7 cellular contexts compared by ENCODE assay signal in genomic region chr15:50675524-50676144, GRCh38. TPM values are rescaled to one million over a fixed set of nuclear protein-coding genes. Genes with fewer than 3 reads are reported as not detected.
DNase-seq lines count a peak whose midpoint lies in the region; ATAC-seq and TF ChIP-seq lines count a peak whose summit lies in the region.

No MANE protein-coding gene starts in this region.

- H3K23ac ChIP-seq in neuronal stem cell (ENCODE audit: low read depth, low read length, poor library complexity), result no peak overlapping the region

- H3K9ac ChIP-seq in Loucy (ENCODE audit: low read depth, low read length, poor library complexity, severe bottlenecking), result no peak overlapping the region
- no peak overlapping the region for H3K9ac ChIP-seq in neuronal stem cell (ENCODE audit: low read depth, low read length, poor library complexity)

- peaks cover 93% of the 10 kb centered on the region for H3K79me2 ChIP-seq in Loucy (ENCODE audit: insufficient read depth, low read length)

- H3K4me3 Mint-ChIP-seq in nephron, result no peak overlapping the region
- H3K4me3 Mint-ChIP-seq in activated CD8-positive, alpha-beta memory T cell treated with anti-CD3 and anti-CD28 coated beads, Interleukin-2, amount 10 ng/mL, durations not matched to agents 7 days and 5 days, result no peak overlapping the region

- peaks cover 12% of the 10 kb centered on the region for H3K36me3 Mint-ChIP-seq in nephron (ENCODE audit: low read depth)
- H3K36me3 Mint-ChIP-seq in activated CD8-positive, alpha-beta memory T cell treated with anti-CD3 and anti-CD28 coated beads, Interleukin-2, amount 10 ng/mL, durations not matched to agents 7 days and 5 days, result peaks cover 17% of the 10 kb centered on the region

- CTCF ChIA-PET in activated CD8-positive, alpha-beta memory T cell treated with anti-CD3 and anti-CD28 coated beads, Interleukin-2, amount 10 ng/mL, durations not matched to agents 7 days and 5 days (lab: Charles Lee), result interaction anchor here (0.7 to 2.5 kb wide), 15 partner anchors 10 to 234 kb away, joined by 3 to 17 read pairs (median 3); partner anchors contain the start of genes AP4E1 and TRPM7

- H3K27ac Mint-ChIP-seq in nephron, result no peak overlapping the region
- H3K27ac Mint-ChIP-seq in activated CD8-positive, alpha-beta memory T cell treated with anti-CD3 and anti-CD28 coated beads, Interleukin-2, amount 10 ng/mL, durations not matched to agents 7 days and 5 days, result no peak overlapping the region

- H3K36me3 ChIP-seq in Loucy (ENCODE audit: insufficient read depth, low read length) (peaks cover 22% of the 10 kb centered on the region; the same call in 1 of the 2 replicates), neuronal stem cell (replicated peaks in 1 of 2; ENCODE audit: control insufficient read depth in 2 of 2, insufficient read depth in 2 of 2, low read length in 2 of 2) (peaks cover 0 to 43% of the 10 kb centered on the region in 2 donors)

- H3K4me3 ChIP-seq in Loucy (ENCODE audit: low read length, poor library complexity, severe bottlenecking) (no peak overlapping the region), choroid plexus epithelial cell (ENCODE audit: low read depth, low read length) (no peak overlapping the region), neuronal stem cell (ENCODE audit: low read length in 2 of 2) (no peak overlapping the region)

- no peaks in the 10 kb centered on the region for H3K9me2 ChIP-seq in Loucy (replicated peaks; ENCODE audit: low read depth, low read length)

- no peak overlapping the region for H4K8ac ChIP-seq in neuronal stem cell (ENCODE audit: low read depth, low read length)

- no peak overlapping the region for H3K4ac ChIP-seq in neuronal stem cell (ENCODE audit: low read length)

- H2AK5ac ChIP-seq in neuronal stem cell (ENCODE audit: low read depth, low read length), result no peak overlapping the region

- H2AFZ ChIP-seq in Loucy (ENCODE audit: low read length) (no peak overlapping the region), neuronal stem cell (ENCODE audit: low read length) (no peak overlapping the region)

- no peak overlapping the region for H3K27ac ChIP-seq in neuronal stem cell (replicated peaks; ENCODE audit: low read length)

- H3K18ac ChIP-seq in neuronal stem cell (ENCODE audit: low read length), result no peak overlapping the region

- H3K79me1 ChIP-seq in neuronal stem cell (ENCODE audit: low read depth, low read length), result peaks cover 8% of the 10 kb centered on the region

- no peaks in the 10 kb centered on the region for H3K9me3 ChIP-seq in Loucy (ENCODE audit: insufficient read depth, low read depth, low read length)
- H3K9me3 ChIP-seq in neuronal stem cell (replicated peaks in 1 of 2; ENCODE audit: control insufficient read depth in 2 of 2, insufficient read depth in 1 of 2, low read depth in 1 of 2, low read length in 2 of 2), result no peaks in the 10 kb centered on the region

- H3K9me3 Mint-ChIP-seq in nephron, result no peaks in the 10 kb centered on the region
- H3K9me3 Mint-ChIP-seq in activated CD8-positive, alpha-beta memory T cell treated with anti-CD3 and anti-CD28 coated beads, Interleukin-2, amount 10 ng/mL, durations not matched to agents 7 days and 5 days (ENCODE audit: low read depth), result no peaks in the 10 kb centered on the region

- H3K14ac ChIP-seq in neuronal stem cell (ENCODE audit: low read length), result no peak overlapping the region

- no peak for ATAC-seq in activated CD8-positive, alpha-beta memory T cell treated with anti-CD3 and anti-CD28 coated beads, Interleukin-2, amount 10 ng/mL, durations not matched to agents 7 days and 5 days

- H2BK15ac ChIP-seq in neuronal stem cell (ENCODE audit: low read length), result no peak overlapping the region

- H3K4me1 ChIP-seq in Loucy (ENCODE audit: insufficient read depth, low read length, poor library complexity, severe bottlenecking), result peaks cover 11% of the 10 kb centered on the region
- H3K4me1 ChIP-seq in neuronal stem cell (ENCODE audit: control insufficient read depth in 2 of 2, insufficient read depth in 1 of 2, low read depth in 1 of 2, low read length in 2 of 2), result no peaks in the 10 kb centered on the region

- peaks cover 5% of the 10 kb centered on the region for H3K4me1 Mint-ChIP-seq in nephron
- H3K4me1 Mint-ChIP-seq in activated CD8-positive, alpha-beta memory T cell treated with anti-CD3 and anti-CD28 coated beads, Interleukin-2, amount 10 ng/mL, durations not matched to agents 7 days and 5 days, result peaks cover 13% of the 10 kb centered on the region

- no peak overlapping the region for H2BK5ac ChIP-seq in neuronal stem cell (ENCODE audit: low read length)

- peak; percentile 95 for TF ChIP-seq CTCF in Loucy (conservative IDR thresholded peaks at IDR 0.05; ENCODE audit: low read length)
- peak; percentile 67 for TF ChIP-seq CTCF in choroid plexus epithelial cell (conservative IDR thresholded peaks at IDR 0.05; ENCODE audit: low read depth, low read length)
- peak; percentile 79 to 87 (median 79) for TF ChIP-seq CTCF in nephron (IDR thresholded peaks at IDR 0.05; ENCODE audit: unreplicated experiment in 3 of 3)

- H2BK120ac ChIP-seq in neuronal stem cell (ENCODE audit: low read depth, low read length), result no peak overlapping the region

- H4K20me1 ChIP-seq in Loucy (ENCODE audit: insufficient read depth, low read length, poor library complexity, severe bottlenecking), result peaks cover 61% of the 10 kb centered on the region

- H3K27me3 ChIP-seq in Loucy (ENCODE audit: insufficient read depth, low read length, poor library complexity, severe bottlenecking) (no peaks in the 10 kb centered on the region), neuronal stem cell (ENCODE audit: control insufficient read depth in 3 of 3, insufficient read depth in 3 of 3, low read depth in 1 of 3, low read length in 3 of 3) (no peaks in the 10 kb centered on the region)

- H3K27me3 Mint-ChIP-seq in nephron (ENCODE audit: low read depth), result no peaks in the 10 kb centered on the region
- no peaks in the 10 kb centered on the region for H3K27me3 Mint-ChIP-seq in activated CD8-positive, alpha-beta memory T cell treated with anti-CD3 and anti-CD28 coated beads, Interleukin-2, amount 10 ng/mL, durations not matched to agents 7 days and 5 days

- H4K91ac ChIP-seq in neuronal stem cell (ENCODE audit: low read depth, low read length, poor library complexity), result no peak overlapping the region

- DNase-seq in GM04503 (ENCODE audit: low read depth), result peak; percentile 13
- DNase-seq in choroid plexus epithelial cell (ENCODE audit: low read depth), result peak; percentile 60
- no peak for DNase-seq in neuronal stem cell (ENCODE audit: low spot score)
- no peak for DNase-seq in activated CD8-positive, alpha-beta memory T cell treated with anti-CD3 and anti-CD28 coated beads, Interleukin-2, amount 10 ng/mL, durations not matched to agents 7 days and 5 days
- DNase-seq in activated CD4-positive, alpha-beta T cell treated with anti-CD3 and anti-CD28 coated beads for 1 hour, result no peak

- H2BK12ac ChIP-seq in neuronal stem cell (ENCODE audit: low read length), result no peak overlapping the region

- H3K4me2 ChIP-seq in Loucy (ENCODE audit: low read depth, low read length, poor library complexity, severe bottlenecking) (no peak overlapping the region), neuronal stem cell (ENCODE audit: insufficient read depth, low read length, poor library complexity, severe bottlenecking) (no peak overlapping the region)

- no peaks in the 10 kb centered on the region for H3F3A ChIP-seq in Loucy (ENCODE audit: low read depth)

RNA-seq across cellular contexts. Expression of gene TRPM7, which starts 11.0 kb away (rescaled TPM):
- 10.5 TPM for polyA plus RNA-seq in neuronal stem cell (2013, experiment 1 of 2)
- 10.5 TPM for polyA plus RNA-seq in neuronal stem cell (2013, experiment 2 of 2)
- 10 to 100 TPM; 44.5 to 45.8 TPM for total RNA-seq in activated CD8-positive, alpha-beta memory T cell treated with anti-CD3 and anti-CD28 coated beads, Interleukin-2, amount 10 ng/mL, durations not matched to agents 7 days and 5 days

Comparison
In these comparisons a context has a peak if more than half of its experiments do, and no peak if none do; other contexts are left out.
1. DNase-seq: peak in GM04503 (single experiment) and choroid plexus epithelial cell (single experiment); none in neuronal stem cell (single experiment), activated CD8-positive, alpha-beta memory T cell treated with anti-CD3 and anti-CD28 coated beads, Interleukin-2, amount 10 ng/mL, durations not matched to agents 7 days and 5 days (single experiment) and activated CD4-positive, alpha-beta T cell treated with anti-CD3 and anti-CD28 coated beads for 1 hour (single experiment).
2. Peak in every context shown above with its lines, with median percentiles within 50 percentile points of each other: CTCF ChIP-seq.